Comparison of ENCODE assay signal across 1 cellular context in genomic region chr17:37791434-37791833, GRCh38.
TF ChIP-seq lines count a peak whose summit lies in the region.

No MANE protein-coding gene starts in this region.

TF ChIP-seq in K562, 482 proteins besides CTCF, POLR2A, EP300 and RAD21 (continued from another document):
- no peak for TF ChIP-seq RNF219 (CRISPR knock-in tag; IDR thresholded peaks at IDR 0.05)
- no peak for TF ChIP-seq SRF (CRISPR knock-in tag; IDR thresholded peaks at IDR 0.05)
- TF ChIP-seq MTA1 (IDR thresholded peaks at IDR 0.05; ENCODE audit: borderline replicate concordance): no peak
- TF ChIP-seq MCM3 (IDR thresholded peaks at IDR 0.05): no peak
- TF ChIP-seq TEAD4 (IDR thresholded peaks at IDR 0.05; ENCODE audit: low read length): peak; percentile 31; the same call in 1 of the 2 replicates
- no peak for TF ChIP-seq TEAD4 (CRISPR knock-in tag; IDR thresholded peaks at IDR 0.05; ENCODE audit: borderline replicate concordance)
- TF ChIP-seq ZNF12 (CRISPR knock-in tag; IDR thresholded peaks at IDR 0.05): no peak
- peak in 2 of 3 experiments; percentile 28 to 35 for TF ChIP-seq YY1 (IDR thresholded peaks at IDR 0.05; ENCODE audit: borderline replicate concordance in 1 of 3, control insufficient read depth in 1 of 3, extremely low read depth in 1 of 3, insufficient read depth in 3 of 3, insufficient read length in 1 of 3, insufficient replicate concordance in 2 of 3, low read depth in 1 of 3, low read length in 2 of 3)
- no peak for TF ChIP-seq HNRNPLL (IDR thresholded peaks at IDR 0.05; ENCODE audit: low read depth, low read length, poor library complexity, severe bottlenecking)
- TF ChIP-seq AFF1 (IDR thresholded peaks at IDR 0.05; ENCODE audit: low read depth in 1 of 2, partially characterized antibody in 2 of 2): no peak
- no peak for TF ChIP-seq EP400 (IDR thresholded peaks at IDR 0.05)
- TF ChIP-seq ZC3H11A (IDR thresholded peaks at IDR 0.05; ENCODE audit: low read depth, low read length): no peak
- TF ChIP-seq ELF1 (tag; IDR thresholded peaks at IDR 0.05): no peak
